Comparison of ENCODE assay signal across 25 cellular contexts in the genomic region with DNA sequence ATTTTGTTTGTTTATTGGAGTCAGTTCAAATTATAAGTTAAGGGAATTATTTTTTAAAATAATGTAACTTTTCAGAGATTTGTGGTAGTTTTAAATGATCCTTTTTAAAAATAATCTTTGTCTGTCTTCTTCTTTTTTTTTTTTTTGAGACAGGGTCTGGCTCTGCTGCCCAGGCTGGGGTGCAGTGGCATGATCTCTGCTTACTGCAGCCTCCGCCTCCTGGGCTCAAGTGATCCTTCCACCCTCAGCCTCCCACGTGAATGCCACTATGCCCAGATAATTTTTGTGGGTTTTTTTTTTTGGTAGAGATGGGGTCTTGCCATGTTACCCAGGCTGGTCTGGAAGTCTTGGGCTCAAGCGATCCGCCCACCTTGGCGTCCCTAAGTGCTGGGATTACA.
"Had no signal": no experiment of that assay in that cellular context is flagged by ENCODE, and none has a peak within 500 bp of the region (broad histone marks: within the 10 kb centered on the region; RNA-seq: fewer than 3 reads in every experiment).

No MANE protein-coding gene starts in this region.

- H3K27ac Mint-ChIP-seq: activated B cell treated with CpG ODN at 0.5 μM for 24 hours; activated CD4-positive, alpha-beta T cell treated with anti-CD3 and anti-CD28 coated beads, Interleukin-2, amount 10 ng/mL, durations not matched to agents 24 days and 14 days; activated naive CD4-positive, alpha-beta T cell treated with anti-CD3 and anti-CD28 coated beads for 36 hours; activated naive CD8-positive, alpha-beta T cell; activated T-helper 17 cell treated with anti-CD3 and anti-CD28 coated beads, Interleukin-2, amount 50 U/mL, for 72 hours had no signal

- FAIRE-seq: astrocyte, TTC549 had no signal

- H3K9me3 Mint-ChIP-seq: activated CD4-positive, alpha-beta T cell treated with anti-CD3 and anti-CD28 coated beads, Interleukin-2, amount 10 ng/mL, durations not matched to agents 24 days and 14 days; activated T-helper 17 cell treated with anti-CD3 and anti-CD28 coated beads, Interleukin-2, amount 50 U/mL, for 72 hours had no signal

- ATAC-seq: activated T-helper 17 cell treated with anti-CD3 and anti-CD28 coated beads, Interleukin-2, amount 50 U/mL, for 72 hours; PC-3 had no signal

- H3K4me3 Mint-ChIP-seq: activated B cell treated with CpG ODN at 0.5 μM for 24 hours; activated CD4-positive, alpha-beta T cell treated with anti-CD3 and anti-CD28 coated beads, Interleukin-2, amount 10 ng/mL, durations not matched to agents 24 days and 14 days; activated naive CD4-positive, alpha-beta T cell treated with anti-CD3 and anti-CD28 coated beads for 36 hours; activated naive CD8-positive, alpha-beta T cell; activated T-helper 17 cell treated with anti-CD3 and anti-CD28 coated beads, Interleukin-2, amount 50 U/mL, for 72 hours; brain had no signal

- H3K27me3 Mint-ChIP-seq: activated B cell treated with CpG ODN at 0.5 μM for 24 hours; activated CD4-positive, alpha-beta T cell treated with anti-CD3 and anti-CD28 coated beads, Interleukin-2, amount 10 ng/mL, durations not matched to agents 24 days and 14 days; activated naive CD8-positive, alpha-beta T cell; activated T-helper 17 cell treated with anti-CD3 and anti-CD28 coated beads, Interleukin-2, amount 50 U/mL, for 72 hours; brain had no signal

- DNase-seq: activated B cell treated with CpG ODN at 0.5 μM for 24 hours; activated CD4-positive, alpha-beta T cell treated with anti-CD3 and anti-CD28 coated beads for 1 hour; activated CD4-positive, alpha-beta T cell treated with anti-CD3 and anti-CD28 coated beads, Interleukin-2, amount 10 ng/mL, durations not matched to agents 24 days and 14 days; activated CD4-positive, alpha-beta T cell treated with anti-CD3 and anti-CD28 coated beads, Interleukin-2, amount 50 U/mL, for 48 hours; activated gamma-delta T cell; activated naive CD4-positive, alpha-beta T cell treated with anti-CD3 and anti-CD28 coated beads for 36 hours; activated T-cell treated with anti-CD3 and anti-CD28 coated beads for 4 hours; activated T-cell treated with anti-CD3 and anti-CD28 coated beads, Interleukin-2, amount 50 U/mL, for 48 hours; amygdala; cerebellar nuclear complex; KG1; NCI-H1092; NCI-H1417; NCI-H2029 treated with DMSO at 0.1 percent for 48 hours; NCI-H510A treated with DMSO at 0.1 percent for 48 hours; NCI-H69; PC-3; SHP77 treated with DMSO at 0.1 percent for 48 hours; T-helper 2 cell; T1000 had no signal
